ENCODE assay signal across 1 cellular context in genomic region chr2:64874593-64874992, GRCh38.
A peak's percentile ranks its signal among the peaks of the same experiment; 100 is the strongest.
TF ChIP-seq lines count a peak whose summit lies in the region.

No MANE protein-coding gene starts in this region.

TF ChIP-seq in HepG2, 621 proteins besides CTCF, POLR2A, EP300 and RAD21 (continued from another document):
- TF ChIP-seq IRF9 (CRISPR knock-in tag; IDR thresholded peaks at IDR 0.05; ENCODE audit: borderline replicate concordance) (no peak), RFX1 (IDR thresholded peaks at IDR 0.05) (peak; percentile 11; the same call in 1 of the 2 replicates), DPF2 (CRISPR knock-in tag; IDR thresholded peaks at IDR 0.05; ENCODE audit: borderline replicate concordance, low read depth) (no peak), NCOA1 (CRISPR knock-in tag; IDR thresholded peaks at IDR 0.05) (no peak), TOPORS (CRISPR knock-in tag; IDR thresholded peaks at IDR 0.05) (no peak), MXI1 (IDR thresholded peaks at IDR 0.05; ENCODE audit: borderline replicate concordance, low read depth, low read length) (no peak), ZBTB42 (CRISPR knock-in tag; IDR thresholded peaks at IDR 0.05) (no peak), FOSL1 (CRISPR knock-in tag; IDR thresholded peaks at IDR 0.05; ENCODE audit: borderline replicate concordance) (no peak)
- TF ChIP-seq, protein P1, sequence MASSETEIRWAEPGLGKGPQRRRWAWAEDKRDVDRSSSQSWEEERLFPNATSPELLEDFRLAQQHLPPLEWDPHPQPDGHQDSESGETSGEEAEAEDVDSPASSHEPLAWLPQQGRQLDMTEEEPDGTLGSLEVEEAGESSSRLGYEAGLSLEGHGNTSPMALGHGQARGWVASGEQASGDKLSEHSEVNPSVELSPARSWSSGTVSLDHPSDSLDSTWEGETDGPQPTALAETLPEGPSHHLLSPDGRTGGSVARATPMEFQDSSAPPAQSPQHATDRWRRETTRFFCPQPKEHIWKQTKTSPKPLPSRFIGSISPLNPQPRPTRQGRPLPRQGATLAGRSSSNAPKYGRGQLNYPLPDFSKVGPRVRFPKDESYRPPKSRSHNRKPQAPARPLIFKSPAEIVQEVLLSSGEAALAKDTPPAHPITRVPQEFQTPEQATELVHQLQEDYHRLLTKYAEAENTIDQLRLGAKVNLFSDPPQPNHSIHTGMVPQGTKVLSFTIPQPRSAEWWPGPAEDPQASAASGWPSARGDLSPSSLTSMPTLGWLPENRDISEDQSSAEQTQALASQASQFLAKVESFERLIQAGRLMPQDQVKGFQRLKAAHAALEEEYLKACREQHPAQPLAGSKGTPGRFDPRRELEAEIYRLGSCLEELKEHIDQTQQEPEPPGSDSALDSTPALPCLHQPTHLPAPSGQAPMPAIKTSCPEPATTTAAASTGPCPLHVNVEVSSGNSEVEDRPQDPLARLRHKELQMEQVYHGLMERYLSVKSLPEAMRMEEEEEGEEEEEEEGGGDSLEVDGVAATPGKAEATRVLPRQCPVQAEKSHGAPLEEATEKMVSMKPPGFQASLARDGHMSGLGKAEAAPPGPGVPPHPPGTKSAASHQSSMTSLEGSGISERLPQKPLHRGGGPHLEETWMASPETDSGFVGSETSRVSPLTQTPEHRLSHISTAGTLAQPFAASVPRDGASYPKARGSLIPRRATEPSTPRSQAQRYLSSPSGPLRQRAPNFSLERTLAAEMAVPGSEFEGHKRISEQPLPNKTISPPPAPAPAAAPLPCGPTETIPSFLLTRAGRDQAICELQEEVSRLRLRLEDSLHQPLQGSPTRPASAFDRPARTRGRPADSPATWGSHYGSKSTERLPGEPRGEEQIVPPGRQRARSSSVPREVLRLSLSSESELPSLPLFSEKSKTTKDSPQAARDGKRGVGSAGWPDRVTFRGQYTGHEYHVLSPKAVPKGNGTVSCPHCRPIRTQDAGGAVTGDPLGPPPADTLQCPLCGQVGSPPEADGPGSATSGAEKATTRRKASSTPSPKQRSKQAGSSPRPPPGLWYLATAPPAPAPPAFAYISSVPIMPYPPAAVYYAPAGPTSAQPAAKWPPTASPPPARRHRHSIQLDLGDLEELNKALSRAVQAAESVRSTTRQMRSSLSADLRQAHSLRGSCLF (CRISPR knock-in tag; IDR thresholded peaks at IDR 0.05; ENCODE audit: borderline replicate concordance), result no peak
